ENCODE assay signal across 23 cellular contexts in genomic region chr11:96465537-96465936, GRCh38.
A peak's percentile ranks its signal among the peaks of the same experiment; 100 is the strongest.
DNase-seq lines count a peak whose midpoint lies in the region; ATAC-seq and TF ChIP-seq lines count a peak whose summit lies in the region.
"Had no signal": no experiment of that assay in that cellular context is flagged by ENCODE, and none has a peak within 500 bp of the region (broad histone marks: within the 10 kb centered on the region; RNA-seq: fewer than 3 reads in every experiment).

No MANE protein-coding gene starts in this region.

- H3K4me1 Mint-ChIP-seq in endothelial cell (ENCODE audit: unreplicated experiment) (no peaks in the 10 kb centered on the region), glutamatergic neuron (ENCODE audit: low read depth, unreplicated experiment) (peaks cover 2% of the 10 kb centered on the region)
- H3K4me1 Mint-ChIP-seq: activated CD4-positive, alpha-beta T cell treated with anti-CD3 and anti-CD28 coated beads, Interleukin-2, amount 10 ng/mL, durations not matched to agents 24 days and 14 days had no signal

- intact Hi-C loops in Right ventricle myocardium superior (cut with DNase I) (no loop called here), cardiac septum (cut with DNase I) (loop anchor here (10.0 kb wide), 2 partner anchors 319 to 679 kb away; no protein-coding TSS in a partner anchor), heart right ventricle (cut with DNase I) (loop anchor here in 7 of 10 donors (5.0 to 10.0 kb wide), 5 partner anchors 329 to 679 kb away; no protein-coding TSS in a partner anchor), left lung (cut with DNase I) (no loop called here)

- H3K27ac Mint-ChIP-seq in endothelial cell (ENCODE audit: unreplicated experiment) (no peak overlapping the region), glutamatergic neuron (ENCODE audit: unreplicated experiment) (no peak overlapping the region)
- H3K27ac Mint-ChIP-seq: activated CD4-positive, alpha-beta T cell treated with anti-CD3 and anti-CD28 coated beads, Interleukin-2, amount 10 ng/mL, durations not matched to agents 24 days and 14 days; activated naive CD8-positive, alpha-beta T cell treated with anti-CD3 and anti-CD28 coated beads for 36 hours; CD4-positive, CD25-positive, alpha-beta regulatory T cell had no signal

- H3K9me3 Mint-ChIP-seq in endothelial cell (ENCODE audit: unreplicated experiment): no peaks in the 10 kb centered on the region
- no peaks in the 10 kb centered on the region for H3K9me3 Mint-ChIP-seq in glutamatergic neuron (ENCODE audit: unreplicated experiment)
- H3K9me3 Mint-ChIP-seq: activated CD4-positive, alpha-beta T cell treated with anti-CD3 and anti-CD28 coated beads, Interleukin-2, amount 10 ng/mL, durations not matched to agents 24 days and 14 days; activated naive CD8-positive, alpha-beta T cell treated with anti-CD3 and anti-CD28 coated beads for 36 hours had no signal

- H3K36me3 ChIP-seq in heart right ventricle (no peaks in the 10 kb centered on the region), left lung (no peaks in the 10 kb centered on the region)
- H3K36me3 ChIP-seq: esophagus muscularis mucosa, neutrophil, Peyer's patch, prostate gland, thoracic aorta had no signal

- WGBS in heart right ventricle, 2 donors: 37 to 38% methylated on average over 3 of the region's 3 CpGs

- H3K27me3 Mint-ChIP-seq in endothelial cell (ENCODE audit: unreplicated experiment) (no peaks in the 10 kb centered on the region), glutamatergic neuron (ENCODE audit: unreplicated experiment) (no peaks in the 10 kb centered on the region)
- H3K27me3 Mint-ChIP-seq: activated naive CD8-positive, alpha-beta T cell treated with anti-CD3 and anti-CD28 coated beads for 36 hours had no signal

- peaks cover 0 to under 1% (median 0%) of the 10 kb centered on the region in 11 donors for H3K9me3 ChIP-seq in heart right ventricle
- H3K9me3 ChIP-seq in left lung: no peaks in the 10 kb centered on the region
- H3K9me3 ChIP-seq: neutrophil, Peyer's patch, prostate gland, SK-N-SH, thoracic aorta had no signal

- ATAC-seq in Right ventricle myocardium superior (ENCODE audit: poor library complexity) (peak; percentile 87), heart right ventricle (peak in 7 of 8 donors; percentile 41 to 84 (median 76)), left lung (no peak), GM18858 (IDR thresholded peaks at IDR 0.05; ENCODE audit: unreplicated experiment) (no peak)

- TF ChIP-seq CTCF in heart right ventricle (IDR thresholded peaks at IDR 0.05): no peak
- TF ChIP-seq CTCF in endothelial cell (IDR thresholded peaks at IDR 0.05; ENCODE audit: unreplicated experiment): no peak
- TF ChIP-seq CTCF in glutamatergic neuron (IDR thresholded peaks at IDR 0.05; ENCODE audit: partially characterized antibody, unreplicated experiment): no peak
- TF ChIP-seq CTCF in left lung (IDR thresholded peaks at IDR 0.05): no peak

- H3K36me3 Mint-ChIP-seq in endothelial cell (ENCODE audit: low read depth, unreplicated experiment): no peaks in the 10 kb centered on the region
- H3K36me3 Mint-ChIP-seq in glutamatergic neuron (ENCODE audit: unreplicated experiment): no peaks in the 10 kb centered on the region
- H3K36me3 Mint-ChIP-seq: activated naive CD8-positive, alpha-beta T cell treated with anti-CD3 and anti-CD28 coated beads for 36 hours; CD4-positive, CD25-positive, alpha-beta regulatory T cell had no signal

- H3K4me3 Mint-ChIP-seq in endothelial cell (ENCODE audit: unreplicated experiment): no peak overlapping the region
- no peak overlapping the region for H3K4me3 Mint-ChIP-seq in glutamatergic neuron (ENCODE audit: unreplicated experiment)
- H3K4me3 Mint-ChIP-seq: activated CD4-positive, alpha-beta T cell treated with anti-CD3 and anti-CD28 coated beads, Interleukin-2, amount 10 ng/mL, durations not matched to agents 24 days and 14 days; activated naive CD8-positive, alpha-beta T cell treated with anti-CD3 and anti-CD28 coated beads for 36 hours; CD4-positive, CD25-positive, alpha-beta regulatory T cell had no signal

- H3K27me3 ChIP-seq in heart right ventricle (no peaks in the 10 kb centered on the region), left lung (no peaks in the 10 kb centered on the region)
- H3K27me3 ChIP-seq: esophagus muscularis mucosa, Peyer's patch had no signal

- peaks cover 0 to 19% (median 7%) of the 10 kb centered on the region in 9 donors for H3K4me1 ChIP-seq in heart right ventricle
- peaks cover 0 to 9% of the 10 kb centered on the region in 2 donors for H3K4me1 ChIP-seq in left lung
- H3K4me1 ChIP-seq: prostate gland had no signal

- DNase-seq in Right ventricle myocardium superior (peak; percentile 44), cardiac septum (ENCODE audit: low spot score) (no peak), NCI-H345 treated with DMSO at 0.1 percent for 48 hours (lab: John Stamatoyannopoulos, UW; ENCODE audit: unreplicated experiment) (peak; percentile 3), heart right ventricle (peak in 1 of 2 donors; percentile 43), endothelial cell (ENCODE audit: low spot score) (no peak), glutamatergic neuron (no peak), left lung (no peak)
- DNase-seq: activated CD4-positive, alpha-beta T cell treated with anti-CD3 and anti-CD28 coated beads, Interleukin-2, amount 10 ng/mL, durations not matched to agents 24 days and 14 days; activated naive CD8-positive, alpha-beta T cell treated with anti-CD3 and anti-CD28 coated beads for 36 hours; CD4-positive, CD25-positive, alpha-beta regulatory T cell; effector CD4-positive, alpha-beta T cell; islet precursor cell; NK-92 treated with Interleukin-12 subunit alpha and Interleukin-12 subunit beta, amount 100 ng/mL, for 24 hours; Peyer's patch; SK-N-SH; stimulated activated CD4-positive, alpha-beta T cell treated with anti-CD3 and anti-CD28 coated beads, Interleukin-4, amount 100 ng/mL, for 1 hour; T-helper 2 cell had no signal

- H3K4me3 ChIP-seq in heart right ventricle: no peak overlapping the region
- H3K4me3 ChIP-seq in left lung: no peak overlapping the region
- H3K4me3 ChIP-seq: esophagus muscularis mucosa, Peyer's patch, prostate gland, smooth muscle cell, thoracic aorta had no signal

- H3K27ac ChIP-seq in heart right ventricle (no peak overlapping the region), left lung (no peak overlapping the region)
- H3K27ac ChIP-seq: esophagus muscularis mucosa, neutrophil, Peyer's patch, prostate gland, thoracic aorta had no signal

Comparison
In these comparisons a context has a peak if more than half of its experiments do, and no peak if none do; other contexts are left out.
1. DNase-seq: peak in Right ventricle myocardium superior (single experiment) and NCI-H345 treated with DMSO at 0.1 percent for 48 hours (single experiment); none in cardiac septum (single experiment), endothelial cell (single experiment), glutamatergic neuron (single experiment) and left lung (0 of 2).
2. intact Hi-C loops: an anchor here in cardiac septum (10.0 kb wide) and heart right ventricle (5.0 to 10.0 kb wide); none called in Right ventricle myocardium superior and left lung.
3. ATAC-seq: peak in Right ventricle myocardium superior (single experiment) and heart right ventricle (7 of 8); none in left lung (single experiment) and GM18858 (single experiment).